20 cellular contexts compared by ENCODE assay signal in the genomic region with DNA sequence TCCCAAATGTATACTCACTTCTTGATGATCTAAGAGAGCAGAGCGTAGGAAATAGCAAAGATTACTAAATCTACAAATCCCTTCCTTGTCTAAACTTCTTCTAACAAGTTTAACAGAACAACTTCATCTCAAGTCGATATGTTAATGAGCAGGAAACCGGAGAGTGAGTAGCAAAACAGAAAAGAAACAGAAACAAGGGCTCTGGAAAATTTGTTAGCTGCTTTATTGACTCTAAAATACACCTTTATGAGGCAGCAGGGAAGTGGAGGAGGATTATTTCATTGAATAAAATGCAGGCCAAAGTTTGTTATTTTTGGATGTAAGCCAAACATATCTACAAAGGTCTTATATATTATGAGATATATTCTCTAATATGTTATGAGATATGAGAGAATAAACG.
"Had no signal": no experiment of that assay in that cellular context is flagged by ENCODE, and none has a peak within 500 bp of the region (broad histone marks: within the 10 kb centered on the region; RNA-seq: fewer than 3 reads in every experiment).

No MANE protein-coding gene starts in this region.

- H3K9me3 ChIP-seq: ascending aorta, body of pancreas, MG63 had no signal

- H3K4me3 ChIP-seq: ascending aorta, body of pancreas, MG63, PC-9 had no signal

- ATAC-seq: activated CD4-positive, CD25-positive, alpha-beta regulatory T cell treated with anti-CD3 and anti-CD28 coated beads, Interleukin-2, amount 50 U/mL, for 24 hours; activated CD8-positive, alpha-beta T cell treated with anti-CD3 and anti-CD28 coated beads, Interleukin-2, amount 10 ng/mL, durations not matched to agents 7 days and 5 days; body of pancreas had no signal

- H3K36me3 ChIP-seq: ascending aorta, MG63 had no signal

- DNase-seq: activated CD4-positive, alpha-beta T cell treated with anti-CD3 and anti-CD28 coated beads for 48 hours; activated CD4-positive, alpha-beta T cell treated with anti-CD3 and anti-CD28 coated beads, Interleukin-2, amount 50 U/mL, for 4 hours; activated CD8-positive, alpha-beta memory T cell treated with anti-CD3 and anti-CD28 coated beads, Interleukin-2, amount 50 U/mL, for 48 hours; activated CD8-positive, alpha-beta T cell treated with anti-CD3 and anti-CD28 coated beads, Interleukin-2, amount 10 ng/mL, durations not matched to agents 7 days and 5 days; activated effector memory CD4-positive, alpha-beta T cell treated with Interleukin-2 at 50 U/mL for 16 hours; activated naive CD4-positive, alpha-beta T cell; activated T-cell treated with anti-CD3 and anti-CD28 coated beads, Interleukin-2, amount 50 U/mL, for 24 hours; body of pancreas; cortex of kidney; MG63; NCI-H1105; NCI-H1436; NCI-H1694 treated with DMSO at 0.1 percent for 48 hours; NCI-H2081 treated with DMSO at 0.1 percent for 48 hours; NCI-H446 treated with DMSO at 0.1 percent for 48 hours; NCI-H524 treated with DMSO at 0.1 percent for 48 hours; PC-9; SHP77 treated with DMSO at 0.1 percent for 48 hours had no signal

- H3K4me1 ChIP-seq: ascending aorta, body of pancreas had no signal
